31 cellular contexts compared by ENCODE assay signal in genomic region chr14:70571139-70571538, GRCh38. TPM values are rescaled to one million over a fixed set of nuclear protein-coding genes. Genes with fewer than 3 reads are reported as not detected.
"Had no signal": no experiment of that assay in that cellular context is flagged by ENCODE, and none has a peak within 500 bp of the region (broad histone marks: within the 10 kb centered on the region; RNA-seq: fewer than 3 reads in every experiment).

No MANE protein-coding gene starts in this region.

- H3K9me3 ChIP-seq: colonic mucosa, esophagus squamous epithelium had no signal

- H3K27ac ChIP-seq: brain microvascular endothelial cell, colonic mucosa, epithelial cell of prostate, esophagus squamous epithelium, gastroesophageal sphincter, heart right ventricle, hepatocyte had no signal

- H3K4me2 ChIP-seq: hepatocyte had no signal

- H3K4me3 Mint-ChIP-seq: activated CD4-positive, alpha-beta T cell treated with anti-CD3 and anti-CD28 coated beads, Interleukin-2, amount 10 ng/mL, durations not matched to agents 7 days and 5 days; activated CD8-positive, alpha-beta T cell treated with anti-CD3 and anti-CD28 coated beads for 36 hours; activated naive CD4-positive, alpha-beta T cell treated with anti-CD3 and anti-CD28 coated beads for 36 hours; activated naive CD4-positive, alpha-beta T cell treated with anti-CD3 and anti-CD28 coated beads, Interleukin-2, amount 50 U/mL, for 24 hours; activated naive CD8-positive, alpha-beta T cell treated with anti-CD3 and anti-CD28 coated beads, Interleukin-2, amount 10 ng/mL, durations not matched to agents 7 days and 5 days; T-helper 17 cell had no signal

- H3K27ac Mint-ChIP-seq: activated CD4-positive, alpha-beta T cell treated with anti-CD3 and anti-CD28 coated beads, Interleukin-2, amount 10 ng/mL, durations not matched to agents 7 days and 5 days; activated CD8-positive, alpha-beta T cell treated with anti-CD3 and anti-CD28 coated beads for 36 hours; activated naive CD4-positive, alpha-beta T cell treated with anti-CD3 and anti-CD28 coated beads for 36 hours; activated naive CD4-positive, alpha-beta T cell treated with anti-CD3 and anti-CD28 coated beads, Interleukin-2, amount 50 U/mL, for 24 hours; activated naive CD8-positive, alpha-beta T cell treated with anti-CD3 and anti-CD28 coated beads, Interleukin-2, amount 10 ng/mL, durations not matched to agents 7 days and 5 days; T-helper 17 cell had no signal

- H2AFZ ChIP-seq: hepatocyte had no signal

- DNase-seq: activated CD4-positive, alpha-beta T cell treated with anti-CD3 and anti-CD28 coated beads for 4 hours; activated CD4-positive, alpha-beta T cell treated with anti-CD3 and anti-CD28 coated beads, Interleukin-2, amount 10 ng/mL, durations not matched to agents 7 days and 5 days; activated CD4-positive, alpha-beta T cell treated with anti-CD3 and anti-CD28 coated beads, Interleukin-2, amount 50 U/mL, for 4 hours; activated CD4-positive, CD25-positive, alpha-beta regulatory T cell; activated CD4-positive, CD25-positive, alpha-beta regulatory T cell treated with anti-CD3 and anti-CD28 coated beads, Interleukin-2, amount 50 U/mL, for 72 hours; activated CD8-positive, alpha-beta memory T cell treated with anti-CD3 and anti-CD28 coated beads for 24 hours; activated CD8-positive, alpha-beta T cell treated with anti-CD3 and anti-CD28 coated beads for 36 hours; activated effector memory CD4-positive, alpha-beta T cell treated with Interleukin-2 at 50 U/mL for 16 hours; activated gamma-delta T cell treated with Interleukin-2 at 50 U/mL for 16 hours; activated naive CD4-positive, alpha-beta T cell treated with anti-CD3 and anti-CD28 coated beads for 36 hours; activated naive CD8-positive, alpha-beta T cell treated with anti-CD3 and anti-CD28 coated beads, Interleukin-2, amount 10 ng/mL, durations not matched to agents 7 days and 5 days; activated T-cell treated with anti-CD3 and anti-CD28 coated beads, Interleukin-2, amount 50 U/mL, for 1 hour; activated T-cell treated with anti-CD3 and anti-CD28 coated beads, Interleukin-2, amount 50 U/mL, for 48 hours; amniotic stem cell; anterior cingulate cortex; brain microvascular endothelial cell; caudate nucleus; colonic mucosa; effector CD8-positive, alpha-beta T cell; esophagus squamous epithelium; foreskin melanocyte; heart right ventricle; T-helper 1 cell; T-helper 17 cell had no signal

- FAIRE-seq: astrocyte, endometrium, endothelial cell of umbilical vein had no signal

- H3K27me3 ChIP-seq: brain microvascular endothelial cell, colonic mucosa, esophagus squamous epithelium, gastroesophageal sphincter, heart right ventricle, hepatocyte had no signal

- H3K27me3 Mint-ChIP-seq: activated CD4-positive, alpha-beta T cell treated with anti-CD3 and anti-CD28 coated beads, Interleukin-2, amount 10 ng/mL, durations not matched to agents 7 days and 5 days; activated CD8-positive, alpha-beta T cell treated with anti-CD3 and anti-CD28 coated beads for 36 hours; activated naive CD4-positive, alpha-beta T cell treated with anti-CD3 and anti-CD28 coated beads, Interleukin-2, amount 50 U/mL, for 24 hours; activated naive CD8-positive, alpha-beta T cell treated with anti-CD3 and anti-CD28 coated beads, Interleukin-2, amount 10 ng/mL, durations not matched to agents 7 days and 5 days; T-helper 17 cell had no signal

- ATAC-seq: activated CD8-positive, alpha-beta T cell treated with anti-CD3 and anti-CD28 coated beads for 36 hours; gastroesophageal sphincter; heart right ventricle; T-helper 17 cell had no signal

- H3K4me1 ChIP-seq: colonic mucosa, esophagus squamous epithelium, gastroesophageal sphincter, heart right ventricle had no signal

- H3K4me3 ChIP-seq: colonic mucosa, esophagus squamous epithelium, gastroesophageal sphincter, heart right ventricle, hepatocyte had no signal

- H3K36me3 ChIP-seq: brain microvascular endothelial cell, colonic mucosa had no signal

RNA-seq across cellular contexts. Expression of gene ADAM20, which starts 36.3 kb away (rescaled TPM):
- polyA plus RNA-seq: hepatocyte had no signal
